ENCODE assay signal across 8 cellular contexts in the genomic region with DNA sequence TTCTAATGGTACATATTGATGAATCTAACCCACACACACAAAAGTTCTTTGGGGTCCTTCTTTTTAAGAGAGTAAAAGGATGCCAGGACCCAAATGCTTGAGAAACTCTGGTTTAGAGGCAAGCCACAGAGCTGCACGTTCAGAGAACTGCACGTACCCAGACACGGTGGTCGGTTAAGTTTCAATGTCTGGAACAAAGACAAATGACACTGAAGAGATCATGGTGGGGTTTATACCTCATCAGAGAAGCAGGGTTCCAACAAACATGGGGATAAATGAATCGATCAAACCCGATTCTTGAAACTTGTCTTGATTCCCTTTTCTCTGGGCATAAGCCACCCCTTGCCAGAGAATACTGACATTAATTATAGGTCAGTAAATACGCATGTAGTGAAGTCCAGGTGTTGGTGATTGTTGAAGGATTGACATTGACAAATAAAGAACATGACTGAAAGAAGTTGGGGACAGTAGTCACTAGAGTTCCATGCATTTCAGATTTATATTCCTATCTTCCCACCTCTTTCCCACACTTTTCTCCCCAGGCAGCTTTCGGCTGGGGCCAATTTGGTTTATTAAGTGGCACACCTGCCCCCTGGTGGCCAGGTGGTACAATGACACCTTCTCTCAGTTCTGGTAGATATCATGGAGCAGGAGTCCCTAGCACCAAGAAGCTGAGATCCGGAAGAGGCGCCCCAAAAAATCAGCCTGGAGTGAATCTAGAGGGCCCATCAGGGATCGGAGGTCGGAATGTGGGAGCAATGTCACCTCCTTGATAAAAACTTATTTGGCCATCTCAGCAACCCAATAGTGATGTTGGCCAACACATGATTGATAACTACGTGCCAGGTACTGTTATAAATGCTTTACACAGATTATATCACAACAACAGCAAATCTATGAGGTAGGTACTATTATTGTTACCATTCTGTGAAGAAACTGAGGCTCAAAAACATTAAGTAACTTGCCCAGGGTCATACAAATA. TPM values are rescaled to one million over a fixed set of nuclear protein-coding genes. Genes with fewer than 3 reads are reported as not detected.
DNase-seq lines count a peak whose midpoint lies in the region; ATAC-seq lines count a peak whose summit lies in the region.

No MANE protein-coding gene starts in this region.

- H3K4me3 ChIP-seq in Karpas-422 (ENCODE audit: low read length): peak overlapping the region; percentile 42

- H4K20me1 ChIP-seq in Karpas-422 (ENCODE audit: insufficient read depth, low read depth, low read length): no peaks in the 10 kb centered on the region

- H3K36me3 ChIP-seq in Karpas-422 (ENCODE audit: insufficient read depth, low read length): no peaks in the 10 kb centered on the region

- DNase-seq in EL: peak; percentile 74
- peak; percentile 86 for DNase-seq in Karpas-422
- DNase-seq in SHP77 (lab: John Stamatoyannopoulos, UW): peak; percentile 42 to 60
- peak; percentile 65 to 73 for DNase-seq in activated naive CD4-positive, alpha-beta T cell treated with anti-CD3 and anti-CD28 coated beads, Interleukin-2, amount 50 U/mL, for 72 hours (ENCODE audit: low spot score in 2 of 2)
- peak; percentile 53 to 88 (median 76) for DNase-seq in head of caudate nucleus
- peak; percentile 75 for DNase-seq in pons (ENCODE audit: low spot score)

- no peak for ATAC-seq in activated naive CD4-positive, alpha-beta T cell treated with anti-CD3 and anti-CD28 coated beads, Interleukin-2, amount 50 U/mL, for 72 hours
- ATAC-seq in GM21360 (IDR thresholded peaks at IDR 0.05; ENCODE audit: unreplicated experiment) (no peak), HG03469 (IDR thresholded peaks at IDR 0.05; ENCODE audit: unreplicated experiment) (no peak)

- H2AFZ ChIP-seq in Karpas-422 (ENCODE audit: low read length): peak overlapping the region; percentile 1; the same call in 1 of the 2 replicates

- H3K4me1 ChIP-seq in Karpas-422 (ENCODE audit: low read length): peaks cover 59% of the 10 kb centered on the region

- H3K9ac ChIP-seq in Karpas-422 (ENCODE audit: low read length): peak overlapping the region; percentile 59

- peak overlapping the region; percentile 99 for H3K27ac ChIP-seq in Karpas-422 (ENCODE audit: low read length)

- intact Hi-C loops in head of caudate nucleus (cut with DNase I): loop anchor here (2.0 to 5.0 kb wide), 4 partner anchors 40 to 185 kb away; no protein-coding TSS in a partner anchor

- peak overlapping the region; percentile 98 for H3K4me2 ChIP-seq in Karpas-422 (ENCODE audit: low read depth, low read length, poor library complexity, severe bottlenecking)

- peak overlapping the region; percentile 13 to 71 for H3K27ac Mint-ChIP-seq in activated naive CD4-positive, alpha-beta T cell treated with anti-CD3 and anti-CD28 coated beads, Interleukin-2, amount 50 U/mL, for 72 hours

- H3K36me3 Mint-ChIP-seq in activated naive CD4-positive, alpha-beta T cell treated with anti-CD3 and anti-CD28 coated beads, Interleukin-2, amount 50 U/mL, for 72 hours: no peaks in the 10 kb centered on the region

- H3K9me3 ChIP-seq in Karpas-422 (ENCODE audit: low read length): no peaks in the 10 kb centered on the region

- H3K79me2 ChIP-seq in Karpas-422 (ENCODE audit: low read length): no peaks in the 10 kb centered on the region

- no peaks in the 10 kb centered on the region for H3K9me3 Mint-ChIP-seq in activated naive CD4-positive, alpha-beta T cell treated with anti-CD3 and anti-CD28 coated beads, Interleukin-2, amount 50 U/mL, for 72 hours

- H3K27me3 ChIP-seq in Karpas-422 (ENCODE audit: low read length): no peaks in the 10 kb centered on the region

- H3K9me2 ChIP-seq in Karpas-422 (replicated peaks; ENCODE audit: insufficient read depth, low read length): no peaks in the 10 kb centered on the region

RNA-seq across cellular contexts. Expression of a gene that starts 17.8 kb away (rescaled TPM):
- 36.2 and 54.8 TPM in 2 replicates for total RNA-seq in Karpas-422 (2014; rRNA removed; shearing (Covaris generic); ENCODE audit: low replicate concordance)
- total RNA-seq in activated naive CD4-positive, alpha-beta T cell treated with anti-CD3 and anti-CD28 coated beads, Interleukin-2, amount 50 U/mL, for 72 hours: 100 to 1,000 TPM; 285 to 334 TPM
